34 cellular contexts compared by ENCODE assay signal in the genomic region with DNA sequence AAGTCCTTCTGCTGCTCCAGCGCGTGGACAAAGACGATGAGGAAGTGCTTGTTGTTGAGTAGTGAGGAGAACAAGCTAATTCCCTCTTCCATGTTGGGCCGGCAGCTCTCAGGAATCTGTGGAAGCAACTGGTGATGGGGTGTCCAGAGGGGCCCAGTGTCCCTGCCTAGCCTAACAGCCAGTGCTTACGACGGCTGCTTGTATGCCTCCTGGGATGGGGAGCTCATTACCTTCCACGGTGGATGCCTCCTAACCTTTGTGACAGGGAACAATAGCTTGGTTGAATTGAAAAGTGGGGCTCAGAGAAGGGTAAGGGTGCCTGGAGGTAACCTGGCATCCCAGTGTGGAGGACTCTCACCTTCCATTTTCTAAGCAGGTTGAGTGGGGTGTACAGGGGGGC. TPM values are rescaled to one million over a fixed set of nuclear protein-coding genes. Genes with fewer than 3 reads are reported as not detected.
"Had no signal": no experiment of that assay in that cellular context is flagged by ENCODE, and none has a peak within 500 bp of the region (broad histone marks: within the 10 kb centered on the region; RNA-seq: fewer than 3 reads in every experiment).

No MANE protein-coding gene starts in this region.

- H3K9ac ChIP-seq: parathyroid adenoma had no signal

- H3K9me3 ChIP-seq: esophagus muscularis mucosa, psoas muscle, sigmoid colon, suprapubic skin had no signal

- H2AFZ ChIP-seq: parathyroid adenoma had no signal

- H3K27me3 Mint-ChIP-seq: activated CD4-positive, alpha-beta memory T cell treated with anti-CD3 and anti-CD28 coated beads for 36 hours; activated CD4-positive, alpha-beta T cell treated with anti-CD3 and anti-CD28 coated beads, Interleukin-2, amount 10 ng/mL, durations not matched to agents 24 days and 14 days; naive thymus-derived CD4-positive, alpha-beta T cell; type B pancreatic cell had no signal

- H3K27ac ChIP-seq: brain microvascular endothelial cell, parathyroid adenoma, psoas muscle, sigmoid colon, suprapubic skin had no signal

- H3K36me3 Mint-ChIP-seq: activated CD4-positive, alpha-beta memory T cell treated with anti-CD3 and anti-CD28 coated beads for 36 hours; activated naive CD4-positive, alpha-beta T cell treated with anti-CD3 and anti-CD28 coated beads, Interleukin-2, amount 10 ng/mL, durations not matched to agents 7 days and 5 days; activated naive CD8-positive, alpha-beta T cell treated with anti-CD3 and anti-CD28 coated beads, Interleukin-2, amount 10 ng/mL, durations not matched to agents 7 days and 5 days; naive thymus-derived CD4-positive, alpha-beta T cell; type B pancreatic cell had no signal

- H3K4me3 Mint-ChIP-seq: activated CD4-positive, alpha-beta memory T cell treated with anti-CD3 and anti-CD28 coated beads for 36 hours; activated CD4-positive, alpha-beta T cell treated with anti-CD3 and anti-CD28 coated beads, Interleukin-2, amount 10 ng/mL, durations not matched to agents 24 days and 14 days; activated naive CD4-positive, alpha-beta T cell treated with anti-CD3 and anti-CD28 coated beads, Interleukin-2, amount 10 ng/mL, durations not matched to agents 7 days and 5 days; activated naive CD8-positive, alpha-beta T cell treated with anti-CD3 and anti-CD28 coated beads, Interleukin-2, amount 10 ng/mL, durations not matched to agents 7 days and 5 days; activated T-helper 1 cell treated with anti-CD3 and anti-CD28 coated beads, Interleukin-12 subunit alpha, Interleukin-12 subunit beta, Interleukin-2, Interleukin-4 antibody, amounts not matched to agents 30 ng/mL and 10 ng/mL and 1 ng/mL, durations not matched to agents 14 hours and 24 hours and 36 hours; endodermal cell; naive thymus-derived CD4-positive, alpha-beta T cell; neural crest cell; type B pancreatic cell had no signal

- H3K27me3 ChIP-seq: brain microvascular endothelial cell, esophagus muscularis mucosa, sigmoid colon, suprapubic skin had no signal

- H3K9me3 Mint-ChIP-seq: activated CD4-positive, alpha-beta memory T cell treated with anti-CD3 and anti-CD28 coated beads for 36 hours; activated CD4-positive, alpha-beta T cell treated with anti-CD3 and anti-CD28 coated beads, Interleukin-2, amount 10 ng/mL, durations not matched to agents 24 days and 14 days; activated naive CD4-positive, alpha-beta T cell treated with anti-CD3 and anti-CD28 coated beads, Interleukin-2, amount 10 ng/mL, durations not matched to agents 7 days and 5 days; activated naive CD8-positive, alpha-beta T cell treated with anti-CD3 and anti-CD28 coated beads, Interleukin-2, amount 10 ng/mL, durations not matched to agents 7 days and 5 days; activated T-helper 1 cell treated with anti-CD3 and anti-CD28 coated beads, Interleukin-12 subunit alpha, Interleukin-12 subunit beta, Interleukin-2, Interleukin-4 antibody, amounts not matched to agents 30 ng/mL and 10 ng/mL and 1 ng/mL, durations not matched to agents 14 hours and 24 hours and 36 hours; endodermal cell; neural crest cell; type B pancreatic cell had no signal

- H3K4me1 Mint-ChIP-seq: activated CD4-positive, alpha-beta T cell treated with anti-CD3 and anti-CD28 coated beads, Interleukin-2, amount 10 ng/mL, durations not matched to agents 24 days and 14 days; activated naive CD4-positive, alpha-beta T cell treated with anti-CD3 and anti-CD28 coated beads, Interleukin-2, amount 10 ng/mL, durations not matched to agents 7 days and 5 days; activated naive CD8-positive, alpha-beta T cell treated with anti-CD3 and anti-CD28 coated beads, Interleukin-2, amount 10 ng/mL, durations not matched to agents 7 days and 5 days; endodermal cell had no signal

- DNase-seq: activated CD4-positive, alpha-beta memory T cell treated with anti-CD3 and anti-CD28 coated beads for 36 hours; activated CD4-positive, alpha-beta T cell treated with anti-CD3 and anti-CD28 coated beads, Interleukin-2, amount 10 ng/mL, durations not matched to agents 24 days and 14 days; activated CD4-positive, CD25-positive, alpha-beta regulatory T cell treated with anti-CD3 and anti-CD28 coated beads, Interleukin-2, amount 50 U/mL, for 72 hours; activated CD8-positive, alpha-beta memory T cell treated with anti-CD3 and anti-CD28 coated beads, Interleukin-2, amount 50 U/mL, for 4 hours; activated gamma-delta T cell; activated naive CD4-positive, alpha-beta T cell treated with anti-CD3 and anti-CD28 coated beads, Interleukin-2, amount 10 ng/mL, durations not matched to agents 7 days and 5 days; activated naive CD8-positive, alpha-beta T cell treated with anti-CD3 and anti-CD28 coated beads, Interleukin-2, amount 10 ng/mL, durations not matched to agents 7 days and 5 days; activated T-cell treated with anti-CD3 and anti-CD28 coated beads, Interleukin-2, amount 50 U/mL, for 1 hour; amniotic stem cell; brain microvascular endothelial cell; endodermal cell; foreskin melanocyte; left ventricle myocardium superior; midbrain; naive thymus-derived CD4-positive, alpha-beta T cell; occipital lobe; sigmoid colon; small intestine; stimulated activated CD4-positive, alpha-beta T cell treated with anti-CD3 and anti-CD28 coated beads, Interleukin-4, amount 100 ng/mL, for 4 hours; stimulated activated CD8-positive, alpha-beta memory T cell treated with anti-CD3 and anti-CD28 coated beads, Interleukin-4, amount 100 ng/mL, for 48 hours; stimulated activated naive CD4-positive, alpha-beta T cell; T-helper 2 cell had no signal

- H3K4me3 ChIP-seq: esophagus muscularis mucosa, psoas muscle, sigmoid colon, suprapubic skin had no signal

- H3K4me1 ChIP-seq: parathyroid adenoma had no signal

- H3K27ac Mint-ChIP-seq: activated CD4-positive, alpha-beta memory T cell treated with anti-CD3 and anti-CD28 coated beads for 36 hours; activated CD4-positive, alpha-beta T cell treated with anti-CD3 and anti-CD28 coated beads, Interleukin-2, amount 10 ng/mL, durations not matched to agents 24 days and 14 days; activated naive CD4-positive, alpha-beta T cell treated with anti-CD3 and anti-CD28 coated beads, Interleukin-2, amount 10 ng/mL, durations not matched to agents 7 days and 5 days; activated naive CD8-positive, alpha-beta T cell treated with anti-CD3 and anti-CD28 coated beads, Interleukin-2, amount 10 ng/mL, durations not matched to agents 7 days and 5 days; activated T-helper 1 cell treated with anti-CD3 and anti-CD28 coated beads, Interleukin-12 subunit alpha, Interleukin-12 subunit beta, Interleukin-2, Interleukin-4 antibody, amounts not matched to agents 30 ng/mL and 10 ng/mL and 1 ng/mL, durations not matched to agents 14 hours and 24 hours and 36 hours; endodermal cell; type B pancreatic cell had no signal

- H3K79me2 ChIP-seq: parathyroid adenoma had no signal

- ATAC-seq: left ventricle myocardium superior; naive thymus-derived CD4-positive, alpha-beta T cell; psoas muscle had no signal

RNA-seq across cellular contexts. Expression of a gene that starts 22.9 kb away (rescaled TPM):
- total RNA-seq: activated CD4-positive, alpha-beta memory T cell treated with anti-CD3 and anti-CD28 coated beads for 36 hours; activated CD4-positive, alpha-beta T cell treated with anti-CD3 and anti-CD28 coated beads, Interleukin-2, amount 10 ng/mL, durations not matched to agents 24 days and 14 days; activated CD8-positive, alpha-beta memory T cell treated with anti-CD3 and anti-CD28 coated beads for 36 hours; activated naive CD8-positive, alpha-beta T cell treated with anti-CD3 and anti-CD28 coated beads, Interleukin-2, amount 10 ng/mL, durations not matched to agents 7 days and 5 days; activated T-helper 1 cell treated with anti-CD3 and anti-CD28 coated beads, Interleukin-12 subunit alpha, Interleukin-12 subunit beta, Interleukin-2, Interleukin-4 antibody, amounts not matched to agents 30 ng/mL and 10 ng/mL and 1 ng/mL, durations not matched to agents 14 hours and 24 hours and 36 hours; astrocyte; cardiac septum; endodermal cell; esophagus muscularis mucosa; glomerular endothelial cell; left ventricle myocardium superior; lung microvascular endothelial cell; naive thymus-derived CD4-positive, alpha-beta T cell; neural crest cell; occipital lobe; psoas muscle; sigmoid colon; suprapubic skin had no signal
- polyA plus RNA-seq: naive thymus-derived CD4-positive, alpha-beta T cell; psoas muscle; sigmoid colon; small intestine had no signal

RNA-seq across cellular contexts. Expression of a gene that starts 37.5 kb away (rescaled TPM):
- total RNA-seq: activated CD4-positive, alpha-beta memory T cell treated with anti-CD3 and anti-CD28 coated beads for 36 hours; activated CD4-positive, alpha-beta T cell treated with anti-CD3 and anti-CD28 coated beads, Interleukin-2, amount 10 ng/mL, durations not matched to agents 24 days and 14 days; activated CD8-positive, alpha-beta memory T cell treated with anti-CD3 and anti-CD28 coated beads for 36 hours; activated naive CD8-positive, alpha-beta T cell treated with anti-CD3 and anti-CD28 coated beads, Interleukin-2, amount 10 ng/mL, durations not matched to agents 7 days and 5 days; activated T-helper 1 cell treated with anti-CD3 and anti-CD28 coated beads, Interleukin-12 subunit alpha, Interleukin-12 subunit beta, Interleukin-2, Interleukin-4 antibody, amounts not matched to agents 30 ng/mL and 10 ng/mL and 1 ng/mL, durations not matched to agents 14 hours and 24 hours and 36 hours; astrocyte; cardiac septum; esophagus muscularis mucosa; glomerular endothelial cell; left ventricle myocardium superior; lung microvascular endothelial cell; naive thymus-derived CD4-positive, alpha-beta T cell; neural crest cell; occipital lobe; psoas muscle; sigmoid colon; suprapubic skin had no signal
- polyA plus RNA-seq: naive thymus-derived CD4-positive, alpha-beta T cell; sigmoid colon; small intestine had no signal
